ENCODE assay signal across 8 cellular contexts in the genomic region with DNA sequence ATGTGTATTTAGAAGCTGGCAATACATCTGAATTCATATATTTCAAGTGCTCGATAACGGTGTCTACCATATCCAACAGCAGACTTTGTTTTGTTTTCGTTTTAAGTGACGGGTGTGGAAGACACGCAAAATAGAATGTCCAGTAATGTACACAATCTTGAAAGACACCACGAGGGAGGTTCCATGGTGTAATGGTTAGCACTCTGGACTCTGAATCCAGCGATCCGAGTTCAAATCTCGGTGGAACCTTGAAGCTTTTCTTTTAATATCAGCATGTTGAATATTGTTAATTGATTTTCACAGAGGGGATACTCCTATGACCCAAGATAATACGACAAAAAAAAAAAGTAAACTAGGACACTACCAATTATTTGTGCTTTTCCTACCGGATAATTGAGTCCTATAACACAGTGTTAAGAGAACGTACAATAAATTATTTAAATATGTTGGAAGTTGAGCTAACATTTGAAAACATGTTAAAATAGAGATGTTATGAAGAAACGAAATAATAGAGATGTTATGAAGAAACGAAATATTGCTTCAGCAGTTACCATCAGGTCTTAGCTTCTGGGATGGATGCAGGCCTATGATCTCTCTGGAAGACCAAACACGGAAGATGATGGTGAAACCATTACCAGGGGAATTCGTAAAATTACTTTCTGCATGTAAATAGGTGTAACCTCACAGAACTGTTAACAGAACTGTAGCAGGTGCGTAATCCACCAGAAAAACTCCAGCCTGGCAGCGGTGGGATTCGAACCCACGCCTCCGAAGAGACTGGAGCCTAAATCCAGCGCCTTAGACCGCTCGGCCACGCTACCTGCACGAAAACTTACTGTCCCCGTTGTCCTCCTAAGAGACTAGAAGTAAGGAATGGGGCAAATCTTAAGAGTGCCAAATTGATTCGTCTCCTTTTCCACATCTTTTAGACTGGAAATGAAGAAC.
A peak's percentile ranks its signal among the peaks of the same experiment; 100 is the strongest.
DNase-seq lines count a peak whose midpoint lies in the region; ATAC-seq and TF ChIP-seq lines count a peak whose summit lies in the region.

No MANE protein-coding gene starts in this region.

- H3K4me3 ChIP-seq in choroid plexus epithelial cell (ENCODE audit: low read depth, low read length): peak overlapping the region; percentile 60

- peak; percentile 76 for DNase-seq in GM04504 (ENCODE audit: low read depth)
- DNase-seq in NCI-H345 (lab: John Stamatoyannopoulos, UW): peak; percentile 85
- peak; percentile 95 for DNase-seq in choroid plexus epithelial cell (ENCODE audit: low read depth)
- peak; percentile 97 for DNase-seq in left kidney (ENCODE audit: low read depth, low spot score)
- DNase-seq in stimulated activated CD4-positive, alpha-beta T cell treated with anti-CD3 and anti-CD28 coated beads, Interleukin-1b, Interleukin-23, amount 100 ng/mL, for 4 hours (ENCODE audit: low read depth in 2 of 2): peak; percentile 83 to 88

- ATAC-seq in HG03097 (IDR thresholded peaks at IDR 0.05; ENCODE audit: low FRiP score, unreplicated experiment) (peak; percentile 30), HG03521 (IDR thresholded peaks at IDR 0.05; ENCODE audit: unreplicated experiment) (no peak)
- ATAC-seq in activated CD4-positive, CD25-positive, alpha-beta regulatory T cell treated with anti-CD3 and anti-CD28 coated beads, Interleukin-2, amount 50 U/mL, for 24 hours: peak; percentile 47 to 62

- no peak for TF ChIP-seq CTCF in choroid plexus epithelial cell (conservative IDR thresholded peaks at IDR 0.05; ENCODE audit: low read depth, low read length)
